Comparison of ENCODE assay signal across 1 cellular context in the genomic region with DNA sequence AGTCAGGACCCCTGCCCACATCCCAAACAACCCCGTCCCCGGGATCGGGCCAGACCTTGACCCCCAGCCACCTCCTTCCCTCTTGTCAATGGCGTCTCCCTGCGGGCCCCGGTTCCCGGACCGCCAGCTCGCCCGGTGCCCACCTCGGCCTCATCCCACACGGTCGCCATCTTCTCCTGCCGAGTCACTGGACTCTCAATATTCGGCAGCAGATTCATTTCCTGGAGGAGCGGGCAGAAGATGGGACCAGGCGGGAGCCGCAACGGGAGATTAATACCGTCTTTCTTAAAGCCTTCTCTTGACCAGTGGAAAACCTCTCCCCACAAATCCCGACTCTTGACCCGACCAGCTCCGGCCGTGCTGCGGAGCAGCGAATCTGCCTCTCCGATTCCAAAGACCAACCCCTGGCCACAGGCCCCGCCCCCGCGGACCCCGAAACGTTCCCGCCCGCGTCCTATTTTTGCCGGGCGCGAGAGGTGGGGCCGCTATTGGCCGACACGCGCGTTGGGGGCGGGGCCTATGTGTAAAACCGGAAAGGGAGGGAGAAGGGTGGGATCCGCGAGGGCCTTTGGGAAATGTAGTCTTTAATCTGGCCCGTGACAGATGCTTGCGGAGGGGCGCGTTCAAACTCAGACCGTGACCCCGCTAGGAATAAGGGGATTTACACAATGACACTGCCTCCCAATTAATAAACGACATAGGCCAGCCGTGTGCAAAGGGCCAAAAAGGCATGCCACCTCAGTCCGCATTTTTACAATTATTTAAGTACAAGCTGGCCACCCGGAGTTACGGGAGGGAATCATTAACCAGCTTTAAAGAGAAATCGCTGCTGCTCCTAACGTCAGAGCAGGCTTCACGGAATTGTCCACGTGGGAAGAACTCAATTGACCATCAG.
A peak's percentile ranks its signal among the peaks of the same experiment; 100 is the strongest.
TF ChIP-seq lines count a peak whose summit lies in the region.

A gene (minus strand): TSS at position 378 of the 895 bp plus-strand sequence. CDS start 160 bp downstream, at position 218.

TF ChIP-seq in K562, 482 proteins besides CTCF, POLR2A, EP300 and RAD21 (continued from another document and continues in another):
- TF ChIP-seq ZNF175 (CRISPR knock-in tag; IDR thresholded peaks at IDR 0.05; ENCODE audit: low read depth) (no peak), SRSF7 (optimal IDR thresholded peaks at IDR 0.05; ENCODE audit: low read depth, low read length) (no peak), ZKSCAN1 (IDR thresholded peaks at IDR 0.05; ENCODE audit: low read depth, low read length) (peak; percentile 28; the same call in 1 of the 2 replicates), ZKSCAN3 (CRISPR knock-in tag; IDR thresholded peaks at IDR 0.05) (no peak), XRCC3 (IDR thresholded peaks at IDR 0.05) (no peak), KLF6 (CRISPR knock-in tag; IDR thresholded peaks at IDR 0.05; ENCODE audit: borderline replicate concordance) (no peak), ZNF507 (tag; conservative IDR thresholded peaks at IDR 0.05) (no peak), SIX5 (IDR thresholded peaks at IDR 0.05; ENCODE audit: borderline replicate concordance in 1 of 2, insufficient read depth in 1 of 2, low read depth in 1 of 2, low read length in 2 of 2) (peak; percentile 68 to 70; a peak in 3 of 4 replicates), ZNF124 (CRISPR knock-in tag; IDR thresholded peaks at IDR 0.05) (no peak), CHD2 (IDR thresholded peaks at IDR 0.05; ENCODE audit: low read depth, low read length) (peak; percentile 49), ZNF583 (CRISPR knock-in tag; IDR thresholded peaks at IDR 0.05) (no peak), HNRNPK (IDR thresholded peaks at IDR 0.05; ENCODE audit: low read depth, low read length, poor library complexity, severe bottlenecking) (no peak), FOXJ2 (tag; IDR thresholded peaks at IDR 0.05) (no peak), CTBP1 (IDR thresholded peaks at IDR 0.05; ENCODE audit: borderline replicate concordance) (no peak), GATAD2A (IDR thresholded peaks at IDR 0.05) (no peak), ZNF75A (CRISPR knock-in tag; IDR thresholded peaks at IDR 0.05) (no peak), WHSC1 (IDR thresholded peaks at IDR 0.05; ENCODE audit: low read length) (no peak)
- TF ChIP-seq, protein P1, sequence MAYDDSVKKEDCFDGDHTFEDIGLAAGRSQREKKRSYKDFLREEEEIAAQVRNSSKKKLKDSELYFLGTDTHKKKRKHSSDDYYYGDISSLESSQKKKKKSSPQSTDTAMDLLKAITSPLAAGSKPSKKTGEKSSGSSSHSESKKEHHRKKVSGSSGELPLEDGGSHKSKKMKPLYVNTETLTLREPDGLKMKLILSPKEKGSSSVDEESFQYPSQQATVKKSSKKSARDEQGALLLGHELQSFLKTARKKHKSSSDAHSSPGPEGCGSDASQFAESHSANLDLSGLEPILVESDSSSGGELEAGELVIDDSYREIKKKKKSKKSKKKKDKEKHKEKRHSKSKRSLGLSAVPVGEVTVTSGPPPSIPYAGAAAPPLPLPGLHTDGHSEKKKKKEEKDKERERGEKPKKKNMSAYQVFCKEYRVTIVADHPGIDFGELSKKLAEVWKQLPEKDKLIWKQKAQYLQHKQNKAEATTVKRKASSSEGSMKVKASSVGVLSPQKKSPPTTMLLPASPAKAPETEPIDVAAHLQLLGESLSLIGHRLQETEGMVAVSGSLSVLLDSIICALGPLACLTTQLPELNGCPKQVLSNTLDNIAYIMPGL (CRISPR knock-in tag; IDR thresholded peaks at IDR 0.05), result no peak
- TF ChIP-seq, protein P2, sequence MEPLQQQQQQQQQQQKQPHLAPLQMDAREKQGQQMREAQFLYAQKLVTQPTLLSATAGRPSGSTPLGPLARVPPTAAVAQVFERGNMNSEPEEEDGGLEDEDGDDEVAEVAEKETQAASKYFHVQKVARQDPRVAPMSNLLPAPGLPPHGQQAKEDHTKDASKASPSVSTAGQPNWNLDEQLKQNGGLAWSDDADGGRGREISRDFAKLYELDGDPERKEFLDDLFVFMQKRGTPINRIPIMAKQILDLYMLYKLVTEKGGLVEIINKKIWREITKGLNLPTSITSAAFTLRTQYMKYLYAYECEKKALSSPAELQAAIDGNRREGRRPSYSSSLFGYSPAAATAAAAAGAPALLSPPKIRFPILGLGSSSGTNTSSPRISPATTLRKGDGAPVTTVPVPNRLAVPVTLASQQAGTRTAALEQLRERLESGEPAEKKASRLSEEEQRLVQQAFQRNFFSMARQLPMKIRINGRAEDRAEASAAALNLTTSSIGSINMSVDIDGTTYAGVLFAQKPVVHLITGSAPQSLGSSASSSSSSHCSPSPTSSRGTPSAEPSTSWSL (CRISPR knock-in tag; IDR thresholded peaks at IDR 0.05; ENCODE audit: borderline replicate concordance), result no peak
- TF ChIP-seq, protein P3, sequence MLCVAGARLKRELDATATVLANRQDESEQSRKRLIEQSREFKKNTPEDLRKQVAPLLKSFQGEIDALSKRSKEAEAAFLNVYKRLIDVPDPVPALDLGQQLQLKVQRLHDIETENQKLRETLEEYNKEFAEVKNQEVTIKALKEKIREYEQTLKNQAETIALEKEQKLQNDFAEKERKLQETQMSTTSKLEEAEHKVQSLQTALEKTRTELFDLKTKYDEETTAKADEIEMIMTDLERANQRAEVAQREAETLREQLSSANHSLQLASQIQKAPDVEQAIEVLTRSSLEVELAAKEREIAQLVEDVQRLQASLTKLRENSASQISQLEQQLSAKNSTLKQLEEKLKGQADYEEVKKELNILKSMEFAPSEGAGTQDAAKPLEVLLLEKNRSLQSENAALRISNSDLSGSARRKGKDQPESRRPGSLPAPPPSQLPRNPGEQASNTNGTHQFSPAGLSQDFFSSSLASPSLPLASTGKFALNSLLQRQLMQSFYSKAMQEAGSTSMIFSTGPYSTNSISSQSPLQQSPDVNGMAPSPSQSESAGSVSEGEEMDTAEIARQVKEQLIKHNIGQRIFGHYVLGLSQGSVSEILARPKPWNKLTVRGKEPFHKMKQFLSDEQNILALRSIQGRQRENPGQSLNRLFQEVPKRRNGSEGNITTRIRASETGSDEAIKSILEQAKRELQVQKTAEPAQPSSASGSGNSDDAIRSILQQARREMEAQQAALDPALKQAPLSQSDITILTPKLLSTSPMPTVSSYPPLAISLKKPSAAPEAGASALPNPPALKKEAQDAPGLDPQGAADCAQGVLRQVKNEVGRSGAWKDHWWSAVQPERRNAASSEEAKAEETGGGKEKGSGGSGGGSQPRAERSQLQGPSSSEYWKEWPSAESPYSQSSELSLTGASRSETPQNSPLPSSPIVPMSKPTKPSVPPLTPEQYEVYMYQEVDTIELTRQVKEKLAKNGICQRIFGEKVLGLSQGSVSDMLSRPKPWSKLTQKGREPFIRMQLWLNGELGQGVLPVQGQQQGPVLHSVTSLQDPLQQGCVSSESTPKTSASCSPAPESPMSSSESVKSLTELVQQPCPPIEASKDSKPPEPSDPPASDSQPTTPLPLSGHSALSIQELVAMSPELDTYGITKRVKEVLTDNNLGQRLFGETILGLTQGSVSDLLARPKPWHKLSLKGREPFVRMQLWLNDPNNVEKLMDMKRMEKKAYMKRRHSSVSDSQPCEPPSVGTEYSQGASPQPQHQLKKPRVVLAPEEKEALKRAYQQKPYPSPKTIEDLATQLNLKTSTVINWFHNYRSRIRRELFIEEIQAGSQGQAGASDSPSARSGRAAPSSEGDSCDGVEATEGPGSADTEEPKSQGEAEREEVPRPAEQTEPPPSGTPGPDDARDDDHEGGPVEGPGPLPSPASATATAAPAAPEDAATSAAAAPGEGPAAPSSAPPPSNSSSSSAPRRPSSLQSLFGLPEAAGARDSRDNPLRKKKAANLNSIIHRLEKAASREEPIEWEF (CRISPR knock-in tag; IDR thresholded peaks at IDR 0.05), result no peak
- TF ChIP-seq, protein P4, sequence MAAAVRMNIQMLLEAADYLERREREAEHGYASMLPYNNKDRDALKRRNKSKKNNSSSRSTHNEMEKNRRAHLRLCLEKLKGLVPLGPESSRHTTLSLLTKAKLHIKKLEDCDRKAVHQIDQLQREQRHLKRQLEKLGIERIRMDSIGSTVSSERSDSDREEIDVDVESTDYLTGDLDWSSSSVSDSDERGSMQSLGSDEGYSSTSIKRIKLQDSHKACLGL (CRISPR knock-in tag; IDR thresholded peaks at IDR 0.05; ENCODE audit: borderline replicate concordance, poor library complexity, severe bottlenecking), result peak; percentile 7
- TF ChIP-seq, protein P5, sequence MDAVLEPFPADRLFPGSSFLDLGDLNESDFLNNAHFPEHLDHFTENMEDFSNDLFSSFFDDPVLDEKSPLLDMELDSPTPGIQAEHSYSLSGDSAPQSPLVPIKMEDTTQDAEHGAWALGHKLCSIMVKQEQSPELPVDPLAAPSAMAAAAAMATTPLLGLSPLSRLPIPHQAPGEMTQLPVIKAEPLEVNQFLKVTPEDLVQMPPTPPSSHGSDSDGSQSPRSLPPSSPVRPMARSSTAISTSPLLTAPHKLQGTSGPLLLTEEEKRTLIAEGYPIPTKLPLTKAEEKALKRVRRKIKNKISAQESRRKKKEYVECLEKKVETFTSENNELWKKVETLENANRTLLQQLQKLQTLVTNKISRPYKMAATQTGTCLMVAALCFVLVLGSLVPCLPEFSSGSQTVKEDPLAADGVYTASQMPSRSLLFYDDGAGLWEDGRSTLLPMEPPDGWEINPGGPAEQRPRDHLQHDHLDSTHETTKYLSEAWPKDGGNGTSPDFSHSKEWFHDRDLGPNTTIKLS (IDR thresholded peaks at IDR 0.05; ENCODE audit: borderline replicate concordance, low read depth), result peak; percentile 75; the same call in 1 of the 2 replicates
- TF ChIP-seq, protein P6, sequence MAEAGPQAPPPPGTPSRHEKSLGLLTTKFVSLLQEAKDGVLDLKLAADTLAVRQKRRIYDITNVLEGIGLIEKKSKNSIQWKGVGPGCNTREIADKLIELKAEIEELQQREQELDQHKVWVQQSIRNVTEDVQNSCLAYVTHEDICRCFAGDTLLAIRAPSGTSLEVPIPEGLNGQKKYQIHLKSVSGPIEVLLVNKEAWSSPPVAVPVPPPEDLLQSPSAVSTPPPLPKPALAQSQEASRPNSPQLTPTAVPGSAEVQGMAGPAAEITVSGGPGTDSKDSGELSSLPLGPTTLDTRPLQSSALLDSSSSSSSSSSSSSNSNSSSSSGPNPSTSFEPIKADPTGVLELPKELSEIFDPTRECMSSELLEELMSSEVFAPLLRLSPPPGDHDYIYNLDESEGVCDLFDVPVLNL (CRISPR knock-in tag; IDR thresholded peaks at IDR 0.05; ENCODE audit: low read depth), result 0 out of 2 replicates have a peak, but pooled peaks have one; percentile 74
- TF ChIP-seq, protein P7, sequence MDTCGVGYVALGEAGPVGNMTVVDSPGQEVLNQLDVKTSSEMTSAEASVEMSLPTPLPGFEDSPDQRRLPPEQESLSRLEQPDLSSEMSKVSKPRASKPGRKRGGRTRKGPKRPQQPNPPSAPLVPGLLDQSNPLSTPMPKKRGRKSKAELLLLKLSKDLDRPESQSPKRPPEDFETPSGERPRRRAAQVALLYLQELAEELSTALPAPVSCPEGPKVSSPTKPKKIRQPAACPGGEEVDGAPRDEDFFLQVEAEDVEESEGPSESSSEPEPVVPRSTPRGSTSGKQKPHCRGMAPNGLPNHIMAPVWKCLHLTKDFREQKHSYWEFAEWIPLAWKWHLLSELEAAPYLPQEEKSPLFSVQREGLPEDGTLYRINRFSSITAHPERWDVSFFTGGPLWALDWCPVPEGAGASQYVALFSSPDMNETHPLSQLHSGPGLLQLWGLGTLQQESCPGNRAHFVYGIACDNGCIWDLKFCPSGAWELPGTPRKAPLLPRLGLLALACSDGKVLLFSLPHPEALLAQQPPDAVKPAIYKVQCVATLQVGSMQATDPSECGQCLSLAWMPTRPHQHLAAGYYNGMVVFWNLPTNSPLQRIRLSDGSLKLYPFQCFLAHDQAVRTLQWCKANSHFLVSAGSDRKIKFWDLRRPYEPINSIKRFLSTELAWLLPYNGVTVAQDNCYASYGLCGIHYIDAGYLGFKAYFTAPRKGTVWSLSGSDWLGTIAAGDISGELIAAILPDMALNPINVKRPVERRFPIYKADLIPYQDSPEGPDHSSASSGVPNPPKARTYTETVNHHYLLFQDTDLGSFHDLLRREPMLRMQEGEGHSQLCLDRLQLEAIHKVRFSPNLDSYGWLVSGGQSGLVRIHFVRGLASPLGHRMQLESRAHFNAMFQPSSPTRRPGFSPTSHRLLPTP (IDR thresholded peaks at IDR 0.05; ENCODE audit: borderline replicate concordance, extremely low read depth, insufficient read length), result no peak
- TF ChIP-seq, protein P8, sequence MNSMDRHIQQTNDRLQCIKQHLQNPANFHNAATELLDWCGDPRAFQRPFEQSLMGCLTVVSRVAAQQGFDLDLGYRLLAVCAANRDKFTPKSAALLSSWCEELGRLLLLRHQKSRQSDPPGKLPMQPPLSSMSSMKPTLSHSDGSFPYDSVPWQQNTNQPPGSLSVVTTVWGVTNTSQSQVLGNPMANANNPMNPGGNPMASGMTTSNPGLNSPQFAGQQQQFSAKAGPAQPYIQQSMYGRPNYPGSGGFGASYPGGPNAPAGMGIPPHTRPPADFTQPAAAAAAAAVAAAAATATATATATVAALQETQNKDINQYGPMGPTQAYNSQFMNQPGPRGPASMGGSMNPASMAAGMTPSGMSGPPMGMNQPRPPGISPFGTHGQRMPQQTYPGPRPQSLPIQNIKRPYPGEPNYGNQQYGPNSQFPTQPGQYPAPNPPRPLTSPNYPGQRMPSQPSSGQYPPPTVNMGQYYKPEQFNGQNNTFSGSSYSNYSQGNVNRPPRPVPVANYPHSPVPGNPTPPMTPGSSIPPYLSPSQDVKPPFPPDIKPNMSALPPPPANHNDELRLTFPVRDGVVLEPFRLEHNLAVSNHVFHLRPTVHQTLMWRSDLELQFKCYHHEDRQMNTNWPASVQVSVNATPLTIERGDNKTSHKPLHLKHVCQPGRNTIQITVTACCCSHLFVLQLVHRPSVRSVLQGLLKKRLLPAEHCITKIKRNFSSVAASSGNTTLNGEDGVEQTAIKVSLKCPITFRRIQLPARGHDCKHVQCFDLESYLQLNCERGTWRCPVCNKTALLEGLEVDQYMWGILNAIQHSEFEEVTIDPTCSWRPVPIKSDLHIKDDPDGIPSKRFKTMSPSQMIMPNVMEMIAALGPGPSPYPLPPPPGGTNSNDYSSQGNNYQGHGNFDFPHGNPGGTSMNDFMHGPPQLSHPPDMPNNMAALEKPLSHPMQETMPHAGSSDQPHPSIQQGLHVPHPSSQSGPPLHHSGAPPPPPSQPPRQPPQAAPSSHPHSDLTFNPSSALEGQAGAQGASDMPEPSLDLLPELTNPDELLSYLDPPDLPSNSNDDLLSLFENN (IDR thresholded peaks at IDR 0.05; ENCODE audit: low read depth in 2 of 2, low read length in 2 of 2), result 0 out of 4 replicates have a peak, but pooled peaks of 1 of the 2 experiments have one; percentile 34
- TF ChIP-seq, protein P9, sequence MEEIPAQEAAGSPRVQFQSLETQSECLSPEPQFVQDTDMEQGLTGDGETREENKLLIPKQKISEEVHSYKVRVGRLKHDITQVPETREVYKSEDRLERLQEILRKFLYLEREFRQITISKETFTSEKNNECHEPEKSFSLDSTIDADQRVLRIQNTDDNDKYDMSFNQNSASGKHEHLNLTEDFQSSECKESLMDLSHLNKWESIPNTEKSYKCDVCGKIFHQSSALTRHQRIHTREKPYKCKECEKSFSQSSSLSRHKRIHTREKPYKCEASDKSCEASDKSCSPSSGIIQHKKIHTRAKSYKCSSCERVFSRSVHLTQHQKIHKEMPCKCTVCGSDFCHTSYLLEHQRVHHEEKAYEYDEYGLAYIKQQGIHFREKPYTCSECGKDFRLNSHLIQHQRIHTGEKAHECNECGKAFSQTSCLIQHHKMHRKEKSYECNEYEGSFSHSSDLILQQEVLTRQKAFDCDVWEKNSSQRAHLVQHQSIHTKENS (CRISPR knock-in tag; IDR thresholded peaks at IDR 0.05), result no peak
- TF ChIP-seq, protein P10, sequence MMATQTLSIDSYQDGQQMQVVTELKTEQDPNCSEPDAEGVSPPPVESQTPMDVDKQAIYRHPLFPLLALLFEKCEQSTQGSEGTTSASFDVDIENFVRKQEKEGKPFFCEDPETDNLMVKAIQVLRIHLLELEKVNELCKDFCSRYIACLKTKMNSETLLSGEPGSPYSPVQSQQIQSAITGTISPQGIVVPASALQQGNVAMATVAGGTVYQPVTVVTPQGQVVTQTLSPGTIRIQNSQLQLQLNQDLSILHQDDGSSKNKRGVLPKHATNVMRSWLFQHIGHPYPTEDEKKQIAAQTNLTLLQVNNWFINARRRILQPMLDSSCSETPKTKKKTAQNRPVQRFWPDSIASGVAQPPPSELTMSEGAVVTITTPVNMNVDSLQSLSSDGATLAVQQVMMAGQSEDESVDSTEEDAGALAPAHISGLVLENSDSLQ (IDR thresholded peaks at IDR 0.05), result peak; percentile 56
